In genomic region chr9:85053206-85053605, GRCh38 we compare ENCODE assay signal across 32 cellular contexts.
DNase-seq lines count a peak whose midpoint lies in the region; TF ChIP-seq lines count a peak whose summit lies in the region.
"Had no signal": no experiment of that assay in that cellular context is flagged by ENCODE, and none has a peak within 500 bp of the region (broad histone marks: within the 10 kb centered on the region; RNA-seq: fewer than 3 reads in every experiment).

No MANE protein-coding gene starts in this region.

- intact Hi-C loops in PC-9 (cut with micrococcal nuclease; ENCODE audit: unreplicated experiment), result no loop called here

- H3K9me3 ChIP-seq in HEK293 (ENCODE audit: control insufficient read depth, insufficient read depth, low read depth, low read length) (no peaks in the 10 kb centered on the region), PC-9 (ENCODE audit: insufficient read depth, low read depth) (no peaks in the 10 kb centered on the region)
- H3K9me3 ChIP-seq: BLaER1, colonic mucosa, left ventricle myocardium inferior, MG63, pancreas had no signal

- peak overlapping the region; percentile 24 for H3K27ac Mint-ChIP-seq in progenitor cell of endocrine pancreas
- H3K27ac Mint-ChIP-seq: activated naive CD4-positive, alpha-beta T cell treated with anti-CD3 and anti-CD28 coated beads, Interleukin-2, amount 50 U/mL, for 24 hours; stimulated activated memory B cell treated with anti-CD40 and anti-IgM and Interleukin-4, amounts not matched to agents 10 μg/mL and 1 μg/mL and 100 μg/mL, for 72 hours had no signal

- H4K20me1 ChIP-seq in PC-9 (ENCODE audit: insufficient read depth), result no peaks in the 10 kb centered on the region
- H4K20me1 ChIP-seq: BLaER1 had no signal

- peaks cover 11% of the 10 kb centered on the region for H3K4me1 Mint-ChIP-seq in progenitor cell of endocrine pancreas (ENCODE audit: low read depth)
- H3K4me1 Mint-ChIP-seq: activated naive CD4-positive, alpha-beta T cell treated with anti-CD3 and anti-CD28 coated beads, Interleukin-2, amount 50 U/mL, for 24 hours; naive B cell; stimulated activated memory B cell treated with anti-CD40 and anti-IgM and Interleukin-4, amounts not matched to agents 10 μg/mL and 1 μg/mL and 100 μg/mL, for 72 hours had no signal

- POLR2A ChIA-PET in HEK293 (lab: Yijun Ruan, JAX) (no interaction called here), PC-9 (lab: Charles Lee; ENCODE audit: unreplicated experiment) (no interaction called here)

- no peak overlapping the region for H2AFZ ChIP-seq in PC-9

- H3K27me3 Mint-ChIP-seq in progenitor cell of endocrine pancreas, result no peaks in the 10 kb centered on the region
- H3K27me3 Mint-ChIP-seq: stimulated activated memory B cell treated with anti-CD40 and anti-IgM and Interleukin-4, amounts not matched to agents 10 μg/mL and 1 μg/mL and 100 μg/mL, for 72 hours had no signal

- H3K4me1 ChIP-seq in HEK293 (ENCODE audit: control insufficient read depth, insufficient read depth, low read length) (0 out of 2 replicates have a peak, but pooled peaks cover 2% of the 10 kb centered on the region), PC-9 (replicated peaks; ENCODE audit: insufficient read depth) (no peaks in the 10 kb centered on the region)
- H3K4me1 ChIP-seq: colonic mucosa, left ventricle myocardium inferior, pancreas had no signal

- BruUV-seq in PC-9 (replicated peaks; lab: Mats Ljungman, UMichigan), result no TSS peak

- peaks cover 6% of the 10 kb centered on the region for H3K9me3 Mint-ChIP-seq in progenitor cell of endocrine pancreas (ENCODE audit: low read depth)
- H3K9me3 Mint-ChIP-seq: activated naive CD4-positive, alpha-beta T cell treated with anti-CD3 and anti-CD28 coated beads, Interleukin-2, amount 50 U/mL, for 24 hours; stimulated activated memory B cell treated with anti-CD40 and anti-IgM and Interleukin-4, amounts not matched to agents 10 μg/mL and 1 μg/mL and 100 μg/mL, for 72 hours had no signal

- DNase-seq in astrocyte of the hippocampus (ENCODE audit: low read depth, low spot score), result peak; percentile 16
- peak; percentile 48 for DNase-seq in left kidney (ENCODE audit: low read depth, low spot score)
- DNase-seq in progenitor cell of endocrine pancreas (ENCODE audit: low spot score, unreplicated experiment), result no peak
- DNase-seq in NCI-H446 treated with DMSO at 0.1 percent for 48 hours (lab: John Stamatoyannopoulos, UW), result no peak
- no peak for DNase-seq in PC-9
- DNase-seq in UCSD-AML1 (lab: John Stamatoyannopoulos, UW; ENCODE audit: unreplicated experiment), result no peak
- DNase-seq in dedifferentiated amniotic fluid mesenchymal stem cell (ENCODE audit: extremely low spot score), result no peak
- DNase-seq: activated CD4-positive, alpha-beta T cell treated with anti-CD3 and anti-CD28 coated beads for 4 hours; activated T-cell treated with anti-CD3 and anti-CD28 coated beads for 4 hours; colonic mucosa; effector CD8-positive, alpha-beta T cell; GOT3; left ventricle myocardium inferior; MG63; naive B cell; NCI-H1105 treated with DMSO at 0.1 percent for 48 hours; NCI-H2029 treated with DMSO at 0.1 percent for 48 hours; NCI-H226; NCI-H748 treated with DMSO at 0.1 percent for 48 hours; pancreas; substantia nigra; SW 1271; T1000; trophoblast cell; WERI-Rb-1 had no signal

- H3K27me3 ChIP-seq in PC-9 (ENCODE audit: insufficient read depth, low read depth), result no peaks in the 10 kb centered on the region
- H3K27me3 ChIP-seq: BLaER1, cardiac muscle cell, colonic mucosa, MG63, pancreas had no signal

- H3K36me3 Mint-ChIP-seq in progenitor cell of endocrine pancreas (ENCODE audit: insufficient read depth), result no peaks in the 10 kb centered on the region
- H3K36me3 Mint-ChIP-seq: activated naive CD4-positive, alpha-beta T cell treated with anti-CD3 and anti-CD28 coated beads, Interleukin-2, amount 50 U/mL, for 24 hours; naive B cell; stimulated activated memory B cell treated with anti-CD40 and anti-IgM and Interleukin-4, amounts not matched to agents 10 μg/mL and 1 μg/mL and 100 μg/mL, for 72 hours had no signal

- H3K36me3 ChIP-seq in HEK293 (ENCODE audit: control insufficient read depth in 2 of 2, insufficient read depth in 1 of 2, low read length in 2 of 2) (no peaks in the 10 kb centered on the region), PC-9 (ENCODE audit: low read depth) (no peaks in the 10 kb centered on the region)
- H3K36me3 ChIP-seq: BLaER1, cardiac muscle cell, colonic mucosa, left ventricle myocardium inferior, MG63, pancreas, WERI-Rb-1 had no signal

- CTCF ChIA-PET in HEK293 (lab: Yijun Ruan, JAX) (interaction anchor here (0.7 kb wide), 1 partner anchor 51 kb away, joined by 3 read pairs; no protein-coding TSS in a partner anchor), PC-9 (lab: Charles Lee) (no interaction called here)

- H3K4me3 ChIP-seq in HEK293 (ENCODE audit: low read depth, low read length), result no peak overlapping the region
- H3K4me3 ChIP-seq in PC-9, result no peak overlapping the region
- H3K4me3 ChIP-seq: BLaER1, cardiac muscle cell, colonic mucosa, left ventricle myocardium inferior, MG63, pancreas, skin epidermis had no signal

- no peaks in the 10 kb centered on the region for H3F3A ChIP-seq in PC-9 (ENCODE audit: insufficient read depth, low read depth)

- H3K27ac ChIP-seq in HEK293 (ENCODE audit: extremely low read depth, low read depth, low read length) (no peak overlapping the region), PC-9 (no peak overlapping the region)
- H3K27ac ChIP-seq: BLaER1, cardiac muscle cell, colonic mucosa, epithelial cell of prostate, left ventricle myocardium inferior, pancreas, skin epidermis, WERI-Rb-1 had no signal

- H3K4me3 Mint-ChIP-seq in progenitor cell of endocrine pancreas (ENCODE audit: low read depth), result no peak overlapping the region
- H3K4me3 Mint-ChIP-seq: activated naive CD4-positive, alpha-beta T cell treated with anti-CD3 and anti-CD28 coated beads, Interleukin-2, amount 50 U/mL, for 24 hours; naive B cell; stimulated activated memory B cell treated with anti-CD40 and anti-IgM and Interleukin-4, amounts not matched to agents 10 μg/mL and 1 μg/mL and 100 μg/mL, for 72 hours had no signal

- TF ChIP-seq CTCF in HEK293 (tag by site-specific recombination; IDR thresholded peaks at IDR 0.05) (no peak), progenitor cell of endocrine pancreas (IDR thresholded peaks at IDR 0.05; ENCODE audit: unreplicated experiment) (no peak), PC-9 (conservative IDR thresholded peaks at IDR 0.05) (no peak)

- no peaks in the 10 kb centered on the region for H3K79me2 ChIP-seq in PC-9 (ENCODE audit: low read depth)

- H3K4me2 ChIP-seq in PC-9, result no peak overlapping the region; the same call in 1 of the 2 replicates
- H3K4me2 ChIP-seq: BLaER1 had no signal

- H3K9me2 ChIP-seq in PC-9 (ENCODE audit: insufficient read depth), result no peaks in the 10 kb centered on the region

TF ChIP-seq in HEK293, 187 proteins besides CTCF, POLR2A, EP300 and RAD21:
- TF ChIP-seq ZNF391 (tag by site-specific recombination; IDR thresholded peaks at IDR 0.05; ENCODE audit: borderline replicate concordance, low read depth) (no peak), ZBTB11 (tag by site-specific recombination; conservative IDR thresholded peaks at IDR 0.05; ENCODE audit: low read depth) (no peak), ZNF24 (tag by site-specific recombination; IDR thresholded peaks at IDR 0.05) (no peak), PRDM1 (tag by site-specific recombination; IDR thresholded peaks at IDR 0.05) (0 out of 2 replicates have a peak, but pooled peaks have one; percentile 22), TCF7L2 (IDR thresholded peaks at IDR 0.05; ENCODE audit: borderline replicate concordance, low read depth, low read length) (no peak)
TF ChIP-seq in HEK293: peak in this region for 1.

Comparison
In these comparisons a context has a peak if more than half of its experiments do, and no peak if none do; other contexts are left out.
1. DNase-seq: peak in astrocyte of the hippocampus (single experiment) and left kidney (single experiment); none in progenitor cell of endocrine pancreas (single experiment), NCI-H446 treated with DMSO at 0.1 percent for 48 hours (single experiment), PC-9 (0 of 2), UCSD-AML1 (single experiment) and dedifferentiated amniotic fluid mesenchymal stem cell (single experiment).